In the genomic region with DNA sequence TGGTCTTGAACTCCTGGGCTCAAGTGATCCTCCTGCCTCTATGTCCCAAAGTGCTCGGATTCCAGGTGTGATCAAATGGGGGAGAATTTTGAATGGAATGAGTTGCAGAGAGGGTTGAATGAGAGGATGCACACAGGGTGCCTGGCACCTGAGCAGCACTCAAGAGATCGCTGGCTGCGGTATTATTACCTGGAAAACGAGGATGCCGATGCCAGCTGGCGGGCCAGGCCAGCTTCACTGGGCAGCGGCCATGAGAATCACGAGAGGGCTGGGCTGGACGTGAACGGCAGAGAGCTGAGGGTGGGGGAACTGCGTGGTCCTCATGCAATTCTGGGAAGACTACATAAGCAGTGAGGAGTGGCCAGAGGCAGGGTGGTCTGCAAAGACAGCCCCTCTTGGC, we compare ENCODE assay signal across 1 cellular context.
TF ChIP-seq lines count a peak whose summit lies in the region.

No MANE protein-coding gene starts in this region.

TF ChIP-seq in WTC11, 78 proteins besides CTCF, POLR2A, EP300 and RAD21 (continued from another document):
- TF ChIP-seq, protein P1, sequence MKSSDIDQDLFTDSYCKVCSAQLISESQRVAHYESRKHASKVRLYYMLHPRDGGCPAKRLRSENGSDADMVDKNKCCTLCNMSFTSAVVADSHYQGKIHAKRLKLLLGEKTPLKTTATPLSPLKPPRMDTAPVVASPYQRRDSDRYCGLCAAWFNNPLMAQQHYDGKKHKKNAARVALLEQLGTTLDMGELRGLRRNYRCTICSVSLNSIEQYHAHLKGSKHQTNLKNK (CRISPR knock-in tag; IDR thresholded peaks at IDR 0.05) = no peak
- TF ChIP-seq ZNF263 (CRISPR knock-in tag; IDR thresholded peaks at IDR 0.05; ENCODE audit: low read depth) = no peak
- TF ChIP-seq, protein P2, sequence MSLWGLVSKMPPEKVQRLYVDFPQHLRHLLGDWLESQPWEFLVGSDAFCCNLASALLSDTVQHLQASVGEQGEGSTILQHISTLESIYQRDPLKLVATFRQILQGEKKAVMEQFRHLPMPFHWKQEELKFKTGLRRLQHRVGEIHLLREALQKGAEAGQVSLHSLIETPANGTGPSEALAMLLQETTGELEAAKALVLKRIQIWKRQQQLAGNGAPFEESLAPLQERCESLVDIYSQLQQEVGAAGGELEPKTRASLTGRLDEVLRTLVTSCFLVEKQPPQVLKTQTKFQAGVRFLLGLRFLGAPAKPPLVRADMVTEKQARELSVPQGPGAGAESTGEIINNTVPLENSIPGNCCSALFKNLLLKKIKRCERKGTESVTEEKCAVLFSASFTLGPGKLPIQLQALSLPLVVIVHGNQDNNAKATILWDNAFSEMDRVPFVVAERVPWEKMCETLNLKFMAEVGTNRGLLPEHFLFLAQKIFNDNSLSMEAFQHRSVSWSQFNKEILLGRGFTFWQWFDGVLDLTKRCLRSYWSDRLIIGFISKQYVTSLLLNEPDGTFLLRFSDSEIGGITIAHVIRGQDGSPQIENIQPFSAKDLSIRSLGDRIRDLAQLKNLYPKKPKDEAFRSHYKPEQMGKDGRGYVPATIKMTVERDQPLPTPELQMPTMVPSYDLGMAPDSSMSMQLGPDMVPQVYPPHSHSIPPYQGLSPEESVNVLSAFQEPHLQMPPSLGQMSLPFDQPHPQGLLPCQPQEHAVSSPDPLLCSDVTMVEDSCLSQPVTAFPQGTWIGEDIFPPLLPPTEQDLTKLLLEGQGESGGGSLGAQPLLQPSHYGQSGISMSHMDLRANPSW (CRISPR knock-in tag; conservative IDR thresholded peaks at IDR 0.05; ENCODE audit: low read depth) = no peak
- TF ChIP-seq, protein P3, sequence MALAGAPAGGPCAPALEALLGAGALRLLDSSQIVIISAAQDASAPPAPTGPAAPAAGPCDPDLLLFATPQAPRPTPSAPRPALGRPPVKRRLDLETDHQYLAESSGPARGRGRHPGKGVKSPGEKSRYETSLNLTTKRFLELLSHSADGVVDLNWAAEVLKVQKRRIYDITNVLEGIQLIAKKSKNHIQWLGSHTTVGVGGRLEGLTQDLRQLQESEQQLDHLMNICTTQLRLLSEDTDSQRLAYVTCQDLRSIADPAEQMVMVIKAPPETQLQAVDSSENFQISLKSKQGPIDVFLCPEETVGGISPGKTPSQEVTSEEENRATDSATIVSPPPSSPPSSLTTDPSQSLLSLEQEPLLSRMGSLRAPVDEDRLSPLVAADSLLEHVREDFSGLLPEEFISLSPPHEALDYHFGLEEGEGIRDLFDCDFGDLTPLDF (CRISPR knock-in tag; IDR thresholded peaks at IDR 0.05) = no peak
- no peak for TF ChIP-seq NR3C1 (CRISPR knock-in tag; conservative IDR thresholded peaks at IDR 0.05; ENCODE audit: low read depth)
- no peak for TF ChIP-seq FOXK1 (CRISPR knock-in tag; IDR thresholded peaks at IDR 0.05)
- no peak for TF ChIP-seq NFATC4 (CRISPR knock-in tag; IDR thresholded peaks at IDR 0.05)
